8 cellular contexts compared by ENCODE assay signal in the genomic region with DNA sequence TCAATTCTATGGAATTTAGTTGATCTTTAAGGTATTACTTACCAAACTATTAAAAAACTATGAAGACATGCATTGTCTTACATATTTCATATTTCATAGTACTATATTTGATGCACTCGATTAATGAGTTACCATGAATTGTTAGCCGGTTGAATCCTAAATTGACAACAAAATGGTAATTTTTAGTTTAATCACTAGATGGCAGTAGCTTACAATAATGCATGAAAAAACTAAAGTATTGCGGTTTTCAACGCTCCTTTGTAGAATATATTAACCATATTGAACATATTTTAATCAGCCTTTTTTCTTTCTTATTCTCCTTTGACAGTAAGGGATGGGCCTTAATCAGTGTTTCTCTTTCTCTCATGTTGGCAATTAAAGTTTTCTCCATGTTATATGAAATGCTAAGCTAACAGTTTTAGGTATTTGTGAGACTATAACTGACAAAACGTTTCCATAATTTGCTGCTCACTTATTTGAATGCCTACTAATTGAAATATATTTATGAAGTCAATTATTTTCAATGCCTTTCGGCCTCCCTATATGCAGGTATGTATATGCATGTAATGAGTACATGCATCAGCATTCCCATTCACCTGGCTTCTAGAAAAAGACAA. TPM values are rescaled to one million over a fixed set of nuclear protein-coding genes. Genes with fewer than 3 reads are reported as not detected.
DNase-seq lines count a peak whose midpoint lies in the region; ATAC-seq and TF ChIP-seq lines count a peak whose summit lies in the region.

No MANE protein-coding gene starts in this region.

- no peaks in the 10 kb centered on the region for H3K9me3 Mint-ChIP-seq in activated CD8-positive, alpha-beta T cell treated with anti-CD3 and anti-CD28 coated beads for 36 hours
- no peaks in the 10 kb centered on the region for H3K9me3 Mint-ChIP-seq in activated CD8-positive, alpha-beta T cell treated with anti-CD3 and anti-CD28 coated beads, Interleukin-2, amount 10 ng/mL, durations not matched to agents 7 days and 5 days (ENCODE audit: insufficient read depth)

- H2AFZ ChIP-seq in mammary epithelial cell (ENCODE audit: low read depth, low read length) = no peak overlapping the region

- 7% methylated on average over 6 of the region's 6 CpGs for WGBS in mammary epithelial cell (ENCODE audit: low coverage, missing lambda C conversion rate)

- no peak overlapping the region for H3K4me2 ChIP-seq in mammary epithelial cell (ENCODE audit: insufficient read depth, low read depth, low read length)

- H3K9ac ChIP-seq in mammary epithelial cell (ENCODE audit: insufficient read depth, low read length) = no peak overlapping the region

- no peaks in the 10 kb centered on the region for H3K79me2 ChIP-seq in mammary epithelial cell (ENCODE audit: insufficient read depth, low read length)

- H3K27ac ChIP-seq in mammary epithelial cell (ENCODE audit: insufficient read depth, low read depth, low read length) = no peak overlapping the region
- no peak overlapping the region for H3K27ac ChIP-seq in lower lobe of right lung

- H3K9me3 ChIP-seq in mammary epithelial cell (replicated peaks; ENCODE audit: insufficient read depth, low read length) = no peaks in the 10 kb centered on the region
- no peaks in the 10 kb centered on the region for H3K9me3 ChIP-seq in lower lobe of right lung

- H3K36me3 Mint-ChIP-seq in activated CD8-positive, alpha-beta T cell treated with anti-CD3 and anti-CD28 coated beads for 36 hours (ENCODE audit: low read depth) = no peaks in the 10 kb centered on the region
- H3K36me3 Mint-ChIP-seq in activated CD8-positive, alpha-beta T cell treated with anti-CD3 and anti-CD28 coated beads, Interleukin-2, amount 10 ng/mL, durations not matched to agents 7 days and 5 days (ENCODE audit: low read depth) = no peaks in the 10 kb centered on the region

- dilution Hi-C loops in mammary epithelial cell (cut with HindIII; ENCODE audit: low sequenced_read_pairs) = no loop called here

- no peak for DNase-seq in activated CD8-positive, alpha-beta T cell treated with anti-CD3 and anti-CD28 coated beads for 36 hours
- no peak for DNase-seq in activated CD8-positive, alpha-beta T cell treated with anti-CD3 and anti-CD28 coated beads, Interleukin-2, amount 10 ng/mL, durations not matched to agents 7 days and 5 days
- DNase-seq in NCI-H510A (lab: John Stamatoyannopoulos, UW) (peak; percentile 3), mammary epithelial cell (peak; percentile 32), lower lobe of right lung (no peak), posterior cingulate gyrus (no peak)
- DNase-seq in stimulated activated CD4-positive, alpha-beta T cell treated with anti-CD3 and anti-CD28 coated beads, Interleukin-2, amount 100 ng/mL, for 24 hours = no peak

- H4K20me1 ChIP-seq in mammary epithelial cell (ENCODE audit: insufficient read depth, low read length) = no peaks in the 10 kb centered on the region

- TF ChIP-seq CTCF in activated CD8-positive, alpha-beta T cell treated with anti-CD3 and anti-CD28 coated beads for 36 hours (IDR thresholded peaks at IDR 0.05) = peak; percentile 67
- TF ChIP-seq CTCF in mammary epithelial cell (conservative IDR thresholded peaks at IDR 0.05 in 1 of 2, IDR thresholded peaks at IDR 0.05 in 1 of 2; ENCODE audit: extremely low read depth in 1 of 2, insufficient read depth in 1 of 2, low read depth in 1 of 2, low read length in 2 of 2) = peak; percentile 56 to 61
- TF ChIP-seq CTCF in lower lobe of right lung (IDR thresholded peaks at IDR 0.05) = peak; percentile 62

- no peak overlapping the region for H3K4me3 Mint-ChIP-seq in activated CD8-positive, alpha-beta T cell treated with anti-CD3 and anti-CD28 coated beads for 36 hours
- H3K4me3 Mint-ChIP-seq in activated CD8-positive, alpha-beta T cell treated with anti-CD3 and anti-CD28 coated beads, Interleukin-2, amount 10 ng/mL, durations not matched to agents 7 days and 5 days = no peak overlapping the region

- H3K27me3 Mint-ChIP-seq in activated CD8-positive, alpha-beta T cell treated with anti-CD3 and anti-CD28 coated beads for 36 hours = peaks cover 3% of the 10 kb centered on the region
- H3K27me3 Mint-ChIP-seq in activated CD8-positive, alpha-beta T cell treated with anti-CD3 and anti-CD28 coated beads, Interleukin-2, amount 10 ng/mL, durations not matched to agents 7 days and 5 days (ENCODE audit: low read depth) = peaks cover 4% of the 10 kb centered on the region

- intact Hi-C loops in activated CD8-positive, alpha-beta T cell treated with anti-CD3 and anti-CD28 coated beads for 36 hours (cut with micrococcal nuclease) = loop anchor here (2.0 kb wide), 1 partner anchor 624 kb away; no protein-coding TSS in a partner anchor
- intact Hi-C loops in mammary epithelial cell (cut with micrococcal nuclease) (loop anchor here (1.0 to 2.0 kb wide), 6 partner anchors 36 to 624 kb away; partner anchors contain the start of gene ARL4A), lower lobe of right lung (cut with DNase I) (loop anchor here (10.0 kb wide), 1 partner anchor 626 kb away; no protein-coding TSS in a partner anchor), posterior cingulate gyrus (cut with DNase I) (loop anchor here (2.0 kb wide), 1 partner anchor 624 kb away; no protein-coding TSS in a partner anchor)

- no peak for ATAC-seq in activated CD8-positive, alpha-beta T cell treated with anti-CD3 and anti-CD28 coated beads for 36 hours
- no peak for ATAC-seq in activated CD8-positive, alpha-beta T cell treated with anti-CD3 and anti-CD28 coated beads, Interleukin-2, amount 10 ng/mL, durations not matched to agents 7 days and 5 days
- ATAC-seq in HG02798 (IDR thresholded peaks at IDR 0.05; ENCODE audit: poor library complexity, unreplicated experiment) (peak; percentile 38), lower lobe of right lung (peak; percentile 50 to 54)

- no peak overlapping the region for H3K27ac Mint-ChIP-seq in activated CD8-positive, alpha-beta T cell treated with anti-CD3 and anti-CD28 coated beads for 36 hours
- H3K27ac Mint-ChIP-seq in activated CD8-positive, alpha-beta T cell treated with anti-CD3 and anti-CD28 coated beads, Interleukin-2, amount 10 ng/mL, durations not matched to agents 7 days and 5 days = no peak overlapping the region

- no peaks in the 10 kb centered on the region for H3K36me3 ChIP-seq in mammary epithelial cell (ENCODE audit: insufficient read depth, low read length)
- H3K36me3 ChIP-seq in lower lobe of right lung = no peaks in the 10 kb centered on the region

- no peak overlapping the region for H3K4me3 ChIP-seq in mammary epithelial cell (replicated peaks in 1 of 3; ENCODE audit: insufficient read depth in 1 of 3, low read depth in 2 of 3, low read length in 3 of 3)
- no peak overlapping the region for H3K4me3 ChIP-seq in lower lobe of right lung

- in situ Hi-C loops in mammary epithelial cell (cut with MboI; ENCODE audit: low sequenced_read_pairs in 2 of 2) = no loop called here

- BruUV-seq in mammary epithelial cell (replicated peaks; lab: Mats Ljungman, UMichigan) = no TSS peak

- H3K27me3 ChIP-seq in mammary epithelial cell (ENCODE audit: insufficient read depth, low read length) = no peaks in the 10 kb centered on the region
- no peaks in the 10 kb centered on the region for H3K27me3 ChIP-seq in lower lobe of right lung (ENCODE audit: low read depth)

- CTCF ChIA-PET in activated CD8-positive, alpha-beta T cell treated with anti-CD3 and anti-CD28 coated beads for 36 hours (lab: Charles Lee) = interaction anchor here (0.8 to 2.0 kb wide), 13 partner anchors 8 to 625 kb away, joined by 3 to 6 read pairs (median 3); no protein-coding TSS in a partner anchor
- CTCF ChIA-PET in activated CD8-positive, alpha-beta T cell treated with anti-CD3 and anti-CD28 coated beads, Interleukin-2, amount 10 ng/mL, durations not matched to agents 7 days and 5 days (lab: Charles Lee) = interaction anchor here (0.6 to 1.7 kb wide), 9 partner anchors 13 to 624 kb away, joined by 3 to 11 read pairs (median 4); partner anchors contain the start of gene ARL4A
- CTCF ChIA-PET in mammary epithelial cell (lab: Charles Lee; ENCODE audit: low non-redundant PET) = interaction anchor here (0.6 to 0.7 kb wide), 2 partner anchors 613 to 1926 kb away, joined by 3 to 5 read pairs; no protein-coding TSS in a partner anchor

- POLR2A ChIA-PET in activated CD8-positive, alpha-beta T cell treated with anti-CD3 and anti-CD28 coated beads for 36 hours (lab: Charles Lee) = no interaction called here
- POLR2A ChIA-PET in activated CD8-positive, alpha-beta T cell treated with anti-CD3 and anti-CD28 coated beads, Interleukin-2, amount 10 ng/mL, durations not matched to agents 7 days and 5 days (lab: Charles Lee) = no interaction called here

- peaks cover 2% of the 10 kb centered on the region for H3K4me1 Mint-ChIP-seq in activated CD8-positive, alpha-beta T cell treated with anti-CD3 and anti-CD28 coated beads for 36 hours (ENCODE audit: low read depth)
- peaks cover 4% of the 10 kb centered on the region for H3K4me1 Mint-ChIP-seq in activated CD8-positive, alpha-beta T cell treated with anti-CD3 and anti-CD28 coated beads, Interleukin-2, amount 10 ng/mL, durations not matched to agents 7 days and 5 days (ENCODE audit: low read depth)

- no peaks in the 10 kb centered on the region for H3K4me1 ChIP-seq in mammary epithelial cell (ENCODE audit: insufficient read depth, low read length)
- H3K4me1 ChIP-seq in lower lobe of right lung = peaks cover 5% of the 10 kb centered on the region

RNA-seq across cellular contexts. Expression of gene ARL4A, which starts 48.5 kb away (rescaled TPM):
- 10 to 100 TPM; 10.8 to 11.3 TPM for total RNA-seq in activated CD8-positive, alpha-beta T cell treated with anti-CD3 and anti-CD28 coated beads for 36 hours
- total RNA-seq in activated CD8-positive, alpha-beta T cell treated with anti-CD3 and anti-CD28 coated beads, Interleukin-2, amount 10 ng/mL, durations not matched to agents 7 days and 5 days = 10 to 100 TPM; 15.8 to 16.2 TPM
- total RNA-seq in mammary epithelial cell = 10 to 100 TPM; 24.9 to 57.3 TPM
- 28.5 TPM for polyA plus RNA-seq in mammary epithelial cell
- 13.4 TPM for polyA minus RNA-seq in mammary epithelial cell
- 44.8 TPM for total RNA-seq in lower lobe of right lung

Comparison
In these comparisons a context has a peak if more than half of its experiments do, and no peak if none do; other contexts are left out.
1. ATAC-seq: peak in HG02798 (single experiment) and lower lobe of right lung (2 of 2); none in activated CD8-positive, alpha-beta T cell treated with anti-CD3 and anti-CD28 coated beads for 36 hours (single experiment) and activated CD8-positive, alpha-beta T cell treated with anti-CD3 and anti-CD28 coated beads, Interleukin-2, amount 10 ng/mL, durations not matched to agents 7 days and 5 days (single experiment).
2. DNase-seq: peak in NCI-H510A (single experiment) and mammary epithelial cell (single experiment); none in activated CD8-positive, alpha-beta T cell treated with anti-CD3 and anti-CD28 coated beads for 36 hours (single experiment), activated CD8-positive, alpha-beta T cell treated with anti-CD3 and anti-CD28 coated beads, Interleukin-2, amount 10 ng/mL, durations not matched to agents 7 days and 5 days (single experiment), lower lobe of right lung (single experiment), posterior cingulate gyrus (0 of 10) and stimulated activated CD4-positive, alpha-beta T cell treated with anti-CD3 and anti-CD28 coated beads, Interleukin-2, amount 100 ng/mL, for 24 hours (0 of 2).
3. Peak in every context shown above with its lines, with median percentiles within 50 percentile points of each other: CTCF ChIP-seq.